ENCODE assay signal across 35 cellular contexts in the genomic region with DNA sequence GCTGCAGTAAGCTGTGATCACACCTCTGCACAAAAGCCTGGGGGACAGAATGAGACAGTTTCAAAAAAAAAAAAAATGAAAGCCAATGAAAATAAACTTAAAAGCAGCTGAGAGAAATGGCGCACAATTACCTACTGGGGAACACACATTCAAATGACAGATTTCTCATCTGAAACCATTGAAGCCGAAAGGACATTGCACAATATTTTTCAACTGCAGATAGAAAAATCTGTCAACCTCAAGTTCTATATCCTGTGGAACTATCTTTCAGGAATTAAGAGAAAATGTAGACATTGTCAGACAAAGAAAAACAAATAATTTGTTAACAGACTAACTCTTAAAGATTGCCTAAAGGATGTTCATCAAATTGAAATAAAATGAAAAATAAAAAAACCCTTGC.
"Had no signal": no experiment of that assay in that cellular context is flagged by ENCODE, and none has a peak within 500 bp of the region (broad histone marks: within the 10 kb centered on the region; RNA-seq: fewer than 3 reads in every experiment).

No MANE protein-coding gene starts in this region.

- H3K9me3 ChIP-seq: MG63 had no signal

- H3K36me3 ChIP-seq: MG63 had no signal

- DNase-seq: Karpas-422, Kasumi-1, MG63, MV-4-11, NCI-H1048, NCI-H1092, NCI-H1092 treated with DMSO at 0.1 percent for 48 hours, NCI-H1105, NCI-H1105 treated with DMSO at 0.1 percent for 48 hours, NCI-H1417, NCI-H1417 treated with DMSO at 0.1 percent for 48 hours, NCI-H1436, NCI-H1436 treated with DMSO at 0.1 percent for 48 hours, NCI-H146, NCI-H1694, NCI-H1694 treated with DMSO at 0.1 percent for 48 hours, NCI-H187, NCI-H187 treated with DMSO at 0.1 percent for 48 hours, NCI-H1930, NCI-H2029, NCI-H2029 treated with DMSO at 0.1 percent for 48 hours, NCI-H2081, NCI-H2081 treated with DMSO at 0.1 percent for 48 hours, NCI-H2107, NCI-H2171, NCI-H2171 treated with DMSO at 0.1 percent for 48 hours, NCI-H2227 treated with DMSO at 0.1 percent for 48 hours, NCI-H345, NCI-H446, NCI-H446 treated with DMSO at 0.1 percent for 48 hours, NCI-H510A, NCI-H510A treated with DMSO at 0.1 percent for 48 hours, NCI-H524, NCI-H524 treated with DMSO at 0.1 percent for 48 hours, NCI-H526 had no signal

- H3K4me3 ChIP-seq: MG63 had no signal

- H3K27me3 ChIP-seq: MG63 had no signal
